In the genomic region with DNA sequence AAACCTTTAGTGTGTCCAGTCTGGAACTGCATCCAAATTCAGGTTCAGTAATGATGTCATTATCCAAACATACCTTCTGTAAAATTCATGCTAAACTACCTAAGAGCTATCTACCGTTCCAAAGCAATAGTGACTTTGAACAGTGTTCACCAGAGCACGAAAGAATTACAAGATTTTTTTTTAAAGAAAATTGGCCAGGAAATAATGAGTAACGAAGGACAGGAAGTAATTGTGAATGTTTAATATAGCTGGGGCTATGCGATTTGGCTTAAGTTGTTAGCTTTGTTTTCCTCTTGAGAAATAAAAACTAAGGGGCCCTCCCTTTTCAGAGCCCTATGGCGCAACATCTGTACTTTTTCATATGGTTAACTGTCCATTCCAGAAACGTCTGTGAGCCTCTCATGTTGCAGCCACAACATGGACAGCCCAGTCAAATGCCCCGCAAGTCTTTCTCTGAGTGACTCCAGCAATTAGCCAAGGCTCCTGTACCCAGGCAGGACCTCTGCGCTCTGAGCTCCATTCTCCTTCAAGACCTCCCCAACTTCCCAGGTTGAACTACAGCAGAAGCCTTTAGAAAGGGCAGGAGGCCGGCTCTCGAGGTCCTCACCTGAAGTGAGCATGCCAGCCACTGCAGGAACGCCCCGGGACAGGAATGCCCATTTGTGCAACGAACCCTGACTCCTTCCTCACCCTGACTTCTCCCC, we compare ENCODE assay signal across 8 cellular contexts. TPM values are rescaled to one million over a fixed set of nuclear protein-coding genes. Genes with fewer than 3 reads are reported as not detected.
DNase-seq lines count a peak whose midpoint lies in the region; ATAC-seq and TF ChIP-seq lines count a peak whose summit lies in the region.

No MANE protein-coding gene starts in this region.

- H3K4me3 ChIP-seq in WI38 (ENCODE audit: low read depth, low read length): peak overlapping the region; percentile 91

- DNase-seq in SIG-M5 treated with dmso at 0.1 percent for 504 hours (lab: John Stamatoyannopoulos, UW; ENCODE audit: unreplicated experiment): peak; percentile 52
- DNase-seq in SIG-M5 (lab: John Stamatoyannopoulos, UW): no peak
- peak; percentile 92 for DNase-seq in fibroblast of the conjunctiva (ENCODE audit: low read depth)
- DNase-seq in omental fat pad (ENCODE audit: low spot score): no peak
- no peak for DNase-seq in NCI-H187 treated with DMSO at 0.1 percent for 48 hours (lab: John Stamatoyannopoulos, UW)

- TF ChIP-seq CTCF in WI38 (IDR thresholded peaks at IDR 0.05; ENCODE audit: low read depth, low read length): no peak
- no peak for TF ChIP-seq CTCF in omental fat pad (IDR thresholded peaks at IDR 0.05)

- ATAC-seq in HG03159 (IDR thresholded peaks at IDR 0.05; ENCODE audit: unreplicated experiment) (peak; percentile 3), omental fat pad (ENCODE audit: low FRiP score) (peak; percentile 51), HG03565 (IDR thresholded peaks at IDR 0.05; ENCODE audit: unreplicated experiment) (no peak)

RNA-seq across cellular contexts. Expression of a gene that starts 0.6 kb away (rescaled TPM):
- 10 to 100 TPM; 23.3 to 92.5 (median 46.7) TPM for total RNA-seq in omental fat pad

RNA-seq across cellular contexts. Expression of a gene that starts 37.4 kb away (rescaled TPM):
- 100 to 1,000 TPM; 144 to 840 (median 162) TPM for total RNA-seq in omental fat pad

Comparison
In these comparisons a context has a peak if more than half of its experiments do, and no peak if none do; other contexts are left out.
1. DNase-seq: peak in SIG-M5 treated with dmso at 0.1 percent for 504 hours (single experiment) and fibroblast of the conjunctiva (single experiment); none in SIG-M5 (single experiment), omental fat pad (single experiment) and NCI-H187 treated with DMSO at 0.1 percent for 48 hours (single experiment).